In the genomic region with DNA sequence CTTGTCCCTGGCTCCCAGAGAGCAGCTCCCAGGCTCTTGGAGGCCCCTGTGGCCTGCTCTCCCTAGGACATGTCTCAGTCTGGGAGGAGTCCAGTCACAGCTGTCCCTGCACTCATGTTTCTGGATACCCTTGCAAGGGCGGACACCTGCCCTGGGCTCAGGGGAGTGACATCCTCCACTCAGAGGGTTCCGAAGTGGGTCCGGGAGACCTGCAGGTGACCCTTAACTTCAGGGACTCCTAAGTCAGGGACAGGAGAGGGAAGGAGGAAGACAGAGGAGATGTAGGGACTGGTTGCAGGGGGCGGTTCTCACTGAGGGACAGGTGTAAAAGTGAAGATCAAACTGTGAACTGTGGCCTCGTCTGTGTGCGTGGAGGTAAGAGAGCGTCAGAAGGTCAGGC, we compare ENCODE assay signal across 16 cellular contexts. TPM values are rescaled to one million over a fixed set of nuclear protein-coding genes. Genes with fewer than 3 reads are reported as not detected.
"Had no signal": no experiment of that assay in that cellular context is flagged by ENCODE, and none has a peak within 500 bp of the region (broad histone marks: within the 10 kb centered on the region; RNA-seq: fewer than 3 reads in every experiment).

No MANE protein-coding gene starts in this region.

- H3K27ac ChIP-seq: ovary, stomach, testis, upper lobe of right lung had no signal

- H3K9me3 ChIP-seq: ovary, stomach, testis, upper lobe of right lung had no signal

- DNase-seq: activated effector memory CD4-positive, alpha-beta T cell treated with Interleukin-2 at 50 U/mL for 16 hours; activated T-cell treated with anti-CD3 and anti-CD28 coated beads, Interleukin-2, amount 50 U/mL, for 1 hour; caudate nucleus; effector CD4-positive, alpha-beta T cell; foreskin fibroblast; glutamatergic neuron; left colon; midbrain; ovary; stimulated activated CD4-positive, alpha-beta T cell treated with anti-CD3 and anti-CD28 coated beads, Interleukin-1b, Interleukin-23, amount 100 ng/mL, for 48 hours; stomach; testis; upper lobe of right lung had no signal

- H3K4me3 ChIP-seq: lung, ovary, stomach, testis, upper lobe of right lung had no signal

- H3K36me3 ChIP-seq: ovary, stomach, upper lobe of right lung had no signal

- ATAC-seq: activated naive CD4-positive, alpha-beta T cell treated with anti-CD3 and anti-CD28 coated beads, Interleukin-2, amount 50 U/mL, for 72 hours; left colon; upper lobe of right lung had no signal

- H3K4me1 ChIP-seq: testis, upper lobe of right lung had no signal

- H3K27me3 ChIP-seq: ovary, testis, upper lobe of right lung had no signal

RNA-seq across cellular contexts. Expression of a gene that starts 37.6 kb away (rescaled TPM):
- total RNA-seq: SK-MEL-5 had no signal
